8 cellular contexts compared by ENCODE assay signal in the genomic region with DNA sequence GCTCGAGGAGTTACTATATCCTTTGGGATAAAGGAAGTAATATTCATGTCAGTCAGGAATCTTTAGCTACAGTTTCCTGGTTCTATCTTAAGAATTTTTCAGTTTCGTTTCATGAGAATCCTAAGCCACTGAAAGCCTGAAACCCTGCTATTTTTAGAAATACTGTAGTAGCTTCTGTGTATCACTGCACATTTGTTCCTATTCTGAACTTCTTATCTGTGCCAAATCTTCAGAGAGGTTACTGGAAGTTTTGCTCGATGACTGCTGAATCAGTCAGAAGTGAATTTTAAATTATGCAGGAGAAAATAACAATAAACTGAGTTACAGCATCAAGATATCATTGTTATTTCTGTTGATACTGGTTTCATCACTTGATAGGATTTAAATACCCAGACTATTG.
DNase-seq lines count a peak whose midpoint lies in the region; ATAC-seq, FAIRE-seq and TF ChIP-seq lines count a peak whose summit lies in the region.

No MANE protein-coding gene starts in this region.

- CTCF ChIA-PET in endothelial cell of umbilical vein (lab: Charles Lee) = interaction anchor here (0.9 to 1.6 kb wide), 8 partner anchors 9 to 432 kb away, joined by 3 to 7 read pairs (median 4); no protein-coding TSS in a partner anchor

- H3K9me3 ChIP-seq in left ventricle myocardium inferior (replicated peaks) (no peaks in the 10 kb centered on the region), endothelial cell of umbilical vein (replicated peaks; ENCODE audit: control insufficient read depth, insufficient read depth, low read length) (no peaks in the 10 kb centered on the region)

- H3K27ac ChIP-seq in left ventricle myocardium inferior (replicated peaks) = no peak overlapping the region
- no peak overlapping the region for H3K27ac ChIP-seq in endothelial cell of umbilical vein (ENCODE audit: insufficient read depth, low read depth, low read length)

- TF ChIP-seq POLR2A in endothelial cell of umbilical vein (IDR thresholded peaks at IDR 0.05; ENCODE audit: low read depth, low read length) = no peak

- H3K9me1 ChIP-seq in endothelial cell of umbilical vein (replicated peaks; ENCODE audit: control insufficient read depth, extremely low read depth, insufficient read depth, low read length) = no peaks in the 10 kb centered on the region

- peak overlapping the region; percentile 13 for H3K4me3 ChIP-seq in left ventricle myocardium inferior
- peak overlapping the region in 2 of 3 experiments; percentile 13 to 39 for H3K4me3 ChIP-seq in endothelial cell of umbilical vein (replicated peaks in 1 of 3; ENCODE audit: insufficient read depth in 1 of 3, low read depth in 1 of 3, low read length in 3 of 3)

- H4K20me1 ChIP-seq in endothelial cell of umbilical vein (replicated peaks; ENCODE audit: control insufficient read depth, extremely low read depth, insufficient read depth, low read length) = no peaks in the 10 kb centered on the region

- H2AFZ ChIP-seq in endothelial cell of umbilical vein (ENCODE audit: low read depth, low read length) = peak overlapping the region; percentile 79

- intact Hi-C loops in left ventricle myocardium inferior (cut with micrococcal nuclease) = no loop called here
- intact Hi-C loops in left ventricle myocardium superior (cut with micrococcal nuclease) = no loop called here
- intact Hi-C loops in endothelial cell of umbilical vein (cut with micrococcal nuclease) = no loop called here

- no TSS peak for BruUV-seq in endothelial cell of umbilical vein (replicated peaks; lab: Mats Ljungman, UMichigan)

- peaks cover 18% of the 10 kb centered on the region for H3K4me1 ChIP-seq in left ventricle myocardium inferior
- H3K4me1 ChIP-seq in endothelial cell of umbilical vein (ENCODE audit: control insufficient read depth, extremely low read depth, insufficient read depth, low read length) = peaks cover 3% of the 10 kb centered on the region

- H3K9ac ChIP-seq in endothelial cell of umbilical vein (replicated peaks; ENCODE audit: extremely low read depth, insufficient read depth, low read length) = no peak overlapping the region

- no peak for FAIRE-seq in endothelial cell of umbilical vein (lab: Jason Lieb, UNC)

- no peaks in the 10 kb centered on the region for H3K36me3 ChIP-seq in left ventricle myocardium inferior
- no peaks in the 10 kb centered on the region for H3K36me3 ChIP-seq in endothelial cell of umbilical vein (ENCODE audit: control insufficient read depth in 2 of 2, extremely low read depth in 1 of 2, insufficient read depth in 2 of 2, low read length in 2 of 2)

- H3K4me2 ChIP-seq in endothelial cell of umbilical vein (ENCODE audit: insufficient read depth, low read length) = peak overlapping the region; percentile 80

- dilution Hi-C loops in endothelial cell of umbilical vein (cut with MboI; ENCODE audit: extremely low pct_ligation_motif_present, low sequenced_read_pairs) = no loop called here

- ATAC-seq in left ventricle myocardium superior (no peak), esophagus mucosa (no peak)

- H3K27me3 ChIP-seq in left ventricle myocardium inferior (ENCODE audit: low read depth) (no peaks in the 10 kb centered on the region), endothelial cell of umbilical vein (ENCODE audit: control insufficient read depth in 2 of 2, insufficient read depth in 2 of 2, low read length in 2 of 2) (no peaks in the 10 kb centered on the region)

- H3K79me2 ChIP-seq in endothelial cell of umbilical vein (ENCODE audit: control insufficient read depth, insufficient read depth, low read length) = no peaks in the 10 kb centered on the region

- POLR2A ChIA-PET in endothelial cell of umbilical vein (lab: Charles Lee) = no interaction called here

- TF ChIP-seq CTCF in left ventricle myocardium inferior (IDR thresholded peaks at IDR 0.05; ENCODE audit: borderline replicate concordance) = no peak
- TF ChIP-seq CTCF in endothelial cell of umbilical vein (IDR thresholded peaks at IDR 0.05; ENCODE audit: extremely low read depth in 1 of 2, insufficient read depth in 1 of 2, low read depth in 1 of 2, low read length in 2 of 2) = no peak

- no peak for DNase-seq in left ventricle myocardium inferior
- no peak for DNase-seq in left ventricle myocardium superior
- peak; percentile 5 for DNase-seq in HS-5 (ENCODE audit: low read depth)
- peak; percentile 37 for DNase-seq in endothelial cell of umbilical vein (ENCODE audit: low read depth, low spot score)
- DNase-seq in DMS153 treated with DMSO at 0.1 percent for 48 hours (lab: John Stamatoyannopoulos, UW; ENCODE audit: unreplicated experiment) = no peak
- no peak for DNase-seq in effector CD4-positive, alpha-beta T cell
- no peak for DNase-seq in GOT3 (lab: John Stamatoyannopoulos, UW)

TF ChIP-seq in endothelial cell of umbilical vein, 7 proteins besides CTCF, POLR2A, EP300 and RAD21:
- TF ChIP-seq JUN (IDR thresholded peaks at IDR 0.05; ENCODE audit: borderline replicate concordance, insufficient read depth, insufficient read length, low read depth) = no peak
- TF ChIP-seq GATA2 (IDR thresholded peaks at IDR 0.05; ENCODE audit: insufficient read depth, insufficient read length, low read depth, low read length) = peak; percentile 62

Comparison
In these comparisons a context has a peak if more than half of its experiments do, and no peak if none do; other contexts are left out.
1. DNase-seq: peak in HS-5 (single experiment) and endothelial cell of umbilical vein (single experiment); none in left ventricle myocardium inferior (single experiment), left ventricle myocardium superior (single experiment), DMS153 treated with DMSO at 0.1 percent for 48 hours (single experiment), effector CD4-positive, alpha-beta T cell (single experiment) and GOT3 (single experiment).